11 cellular contexts compared by ENCODE assay signal in genomic region chr14:28785096-28785952, GRCh38. TPM values are rescaled to one million over a fixed set of nuclear protein-coding genes. Genes with fewer than 3 reads are reported as not detected.
DNase-seq lines count a peak whose midpoint lies in the region; ATAC-seq lines count a peak whose summit lies in the region.
"Had no signal": no experiment of that assay in that cellular context is flagged by ENCODE, and none has a peak within 500 bp of the region (broad histone marks: within the 10 kb centered on the region; RNA-seq: fewer than 3 reads in every experiment).

No MANE protein-coding gene starts in this region.

- peak overlapping the region; percentile 47 for H3K4me3 ChIP-seq in iPS-11a (ENCODE audit: low read depth, low read length)

- DNase-seq in NCI-H1436 (lab: John Stamatoyannopoulos, UW) (peak; percentile 63), NCI-H1436 treated with DMSO at 0.1 percent for 48 hours (lab: John Stamatoyannopoulos, UW) (no peak), SK-MEL-5 (ENCODE audit: low read depth, low spot score) (peak; percentile 46), superior temporal gyrus (ENCODE audit: extremely low spot score) (peak; percentile 53), RKO (ENCODE audit: low spot score) (no peak), putamen (ENCODE audit: low spot score) (no peak)
- DNase-seq: 8988T had no signal

- no peak for ATAC-seq in GM19324 (IDR thresholded peaks at IDR 0.05; ENCODE audit: low FRiP score, unreplicated experiment)
- ATAC-seq: HCT116, Panc1 had no signal

- in situ Hi-C loops in SK-MEL-5 (cut with HindIII; ENCODE audit: low pct_unique_long_range_greater_than_20kb, low sequenced_read_pairs) = no loop called here

RNA-seq across cellular contexts. Expression of gene FOXG1, which starts 18.7 kb away (rescaled TPM):
- total RNA-seq in SK-MEL-5 (2014; rRNA removed; shearing (Covaris generic)) = not detected in 2 replicates
- polyA plus RNA-seq in SK-MEL-5 (2015; cell fraction: cytosol; rRNA removed) = 0.01 TPM in 1 of 2 replicates, not detected in the other
- polyA plus RNA-seq in SK-MEL-5 (2015; cell fraction: nucleus; rRNA removed) = not detected in 2 replicates

Comparison
In these comparisons a context has a peak if more than half of its experiments do, and no peak if none do; other contexts are left out.
1. DNase-seq: peak in NCI-H1436 (single experiment), SK-MEL-5 (single experiment) and superior temporal gyrus (single experiment); none in NCI-H1436 treated with DMSO at 0.1 percent for 48 hours (single experiment), RKO (single experiment) and putamen (single experiment).